Comparison of ENCODE assay signal across 20 cellular contexts in genomic region chr11:48098024-48098423, GRCh38.
A peak's percentile ranks its signal among the peaks of the same experiment; 100 is the strongest.
DNase-seq lines count a peak whose midpoint lies in the region; ATAC-seq, FAIRE-seq and TF ChIP-seq lines count a peak whose summit lies in the region.
"Had no signal": no experiment of that assay in that cellular context is flagged by ENCODE, and none has a peak within 500 bp of the region (broad histone marks: within the 10 kb centered on the region; RNA-seq: fewer than 3 reads in every experiment).

No MANE protein-coding gene starts in this region.

- intact Hi-C loops in K562 (cut with micrococcal nuclease) = no loop called here

- H2AFZ ChIP-seq in Karpas-422 (ENCODE audit: low read length) (no peak overlapping the region), K562 (ENCODE audit: low read depth, low read length) (no peak overlapping the region)

- ATAC-seq in K562 = 0 out of 3 replicates have a peak, but pooled peaks have one; percentile 13
- no peak for ATAC-seq in stimulated activated effector memory CD8-positive, alpha-beta T cell treated with anti-CD3 and anti-CD28 coated beads, Interleukin-12 subunit alpha, Interleukin-12 subunit beta, amount 100 ng/mL, for 72 hours
- no peak for ATAC-seq in GM19035 (IDR thresholded peaks at IDR 0.05; ENCODE audit: unreplicated experiment)
- no peak for ATAC-seq in T-cell (replicated peaks in 1 of 4)
- ATAC-seq: Panc1 had no signal

- no peak overlapping the region for H3K4me3 Mint-ChIP-seq in activated naive CD4-positive, alpha-beta T cell treated with anti-CD3 and anti-CD28 coated beads, Interleukin-2, amount 50 U/mL, for 24 hours
- H3K4me3 Mint-ChIP-seq in activated naive CD4-positive, alpha-beta T cell treated with anti-CD3 and anti-CD28 coated beads, Interleukin-2, amount 10 ng/mL, durations not matched to agents 7 days and 5 days = no peak overlapping the region
- no peak overlapping the region for H3K4me3 Mint-ChIP-seq in stimulated activated effector memory CD8-positive, alpha-beta T cell treated with anti-CD3 and anti-CD28 coated beads, Interleukin-12 subunit alpha, Interleukin-12 subunit beta, amount 100 ng/mL, for 72 hours
- no peak overlapping the region for H3K4me3 Mint-ChIP-seq in T-cell
- H3K4me3 Mint-ChIP-seq: CD8-positive, alpha-beta memory T cell had no signal

- peaks cover 96% of the 10 kb centered on the region for H3K4me1 ChIP-seq in Karpas-422 (ENCODE audit: low read length)
- H3K4me1 ChIP-seq in K562 (replicated peaks in 1 of 2; ENCODE audit: control insufficient read depth in 2 of 2, insufficient read depth in 2 of 2, low read length in 2 of 2) = peaks cover 11 to 15% of the 10 kb centered on the region in 2 experiments; a peak in 4 of 5 replicates

- H3K9me1 ChIP-seq in K562 (ENCODE audit: control insufficient read depth, insufficient read depth, low read length) = no peaks in the 10 kb centered on the region

- H3K4me2 ChIP-seq in Karpas-422 (ENCODE audit: low read depth, low read length, poor library complexity, severe bottlenecking) (peak overlapping the region; percentile 27), K562 (ENCODE audit: insufficient read depth, low read length) (no peak overlapping the region)
- H3K4me2 ChIP-seq: BLaER1 had no signal

- POLR2A ChIA-PET in K562 (lab: Yijun Ruan, JAX) = interaction anchor here (0.6 kb wide), 1 partner anchor 36 kb away, joined by 3 read pairs; no protein-coding TSS in a partner anchor
- POLR2A ChIA-PET in T-cell (lab: Charles Lee) = no interaction called here

- peaks cover 78% of the 10 kb centered on the region for H3K4me1 Mint-ChIP-seq in activated naive CD4-positive, alpha-beta T cell treated with anti-CD3 and anti-CD28 coated beads, Interleukin-2, amount 50 U/mL, for 24 hours
- H3K4me1 Mint-ChIP-seq in activated naive CD4-positive, alpha-beta T cell treated with anti-CD3 and anti-CD28 coated beads, Interleukin-2, amount 10 ng/mL, durations not matched to agents 7 days and 5 days = peaks cover 67% of the 10 kb centered on the region
- H3K4me1 Mint-ChIP-seq in stimulated activated effector memory CD8-positive, alpha-beta T cell treated with anti-CD3 and anti-CD28 coated beads, Interleukin-12 subunit alpha, Interleukin-12 subunit beta, amount 100 ng/mL, for 72 hours = peaks cover 76% of the 10 kb centered on the region
- peaks cover 63 to 75% (median 65%) of the 10 kb centered on the region in 3 donors for H3K4me1 Mint-ChIP-seq in T-cell

- TF ChIP-seq CTCF in K562 (IDR thresholded peaks at IDR 0.05 in 2 of 3, conservative IDR thresholded peaks at IDR 0.05 in 1 of 3; ENCODE audit: insufficient read depth in 2 of 3, low read depth in 1 of 3, low read length in 3 of 3) = no peak

- WGBS in K562 (ENCODE audit: insufficient coverage, low coverage, missing lambda C conversion rate) = 50% methylated on average over 6 of the region's 6 CpGs

- no peak for DNase-seq in activated naive CD4-positive, alpha-beta T cell treated with anti-CD3 and anti-CD28 coated beads, Interleukin-2, amount 10 ng/mL, durations not matched to agents 7 days and 5 days
- DNase-seq in Karpas-422 = peak; percentile 49
- DNase-seq in K562 (ENCODE audit: extremely low read depth in 1 of 4, low spot score in 3 of 4) = no peak
- DNase-seq in stimulated activated effector memory CD8-positive, alpha-beta T cell treated with anti-CD3 and anti-CD28 coated beads, Interleukin-12 subunit alpha, Interleukin-12 subunit beta, amount 100 ng/mL, for 72 hours (ENCODE audit: low spot score in 2 of 2) = no peak
- no peak for DNase-seq in T-cell
- no peak for DNase-seq in stimulated activated CD4-positive, alpha-beta T cell treated with anti-CD3 and anti-CD28 coated beads, Interleukin-2, amount 100 ng/mL, for 48 hours
- DNase-seq: CD8-positive, alpha-beta memory T cell; DMS79; HCEC 1CT; KBM-7; NCI-H1436; NCI-H2029; NCI-H2171 treated with DMSO at 0.1 percent for 48 hours; NCI-H446 treated with DMSO at 0.1 percent for 48 hours; NCI-H748 treated with DMSO at 0.1 percent for 48 hours had no signal

- peak overlapping the region; percentile 99 for H3K27ac ChIP-seq in Karpas-422 (ENCODE audit: low read length)
- no peak overlapping the region for H3K27ac ChIP-seq in K562 (ENCODE audit: extremely low read depth, low read depth, low read length)
- H3K27ac ChIP-seq: BLaER1 had no signal

- no peak for TF ChIP-seq RAD21 in K562 (CRISPR knock-in tag; conservative IDR thresholded peaks at IDR 0.05 in 1 of 2, IDR thresholded peaks at IDR 0.05 in 1 of 2)

- no peak overlapping the region for H3K4me3 ChIP-seq in Karpas-422 (ENCODE audit: low read length)
- H3K4me3 ChIP-seq in K562 = no peak overlapping the region
- H3K4me3 ChIP-seq: BLaER1 had no signal

- in situ Hi-C loops in K562 (cut with MboI) = no loop called here

- H3K36me3 ChIP-seq in Karpas-422 (ENCODE audit: insufficient read depth, low read length) (no peaks in the 10 kb centered on the region), K562 (ENCODE audit: control insufficient read depth, insufficient read depth, low read length) (no peaks in the 10 kb centered on the region)
- H3K36me3 ChIP-seq: BLaER1 had no signal

- H4K20me1 ChIP-seq in Karpas-422 (ENCODE audit: insufficient read depth, low read depth, low read length) (no peaks in the 10 kb centered on the region), K562 (replicated peaks; ENCODE audit: control insufficient read depth, insufficient read depth, low read length) (peaks cover 10% of the 10 kb centered on the region; the same call in 1 of the 2 replicates)
- H4K20me1 ChIP-seq: BLaER1 had no signal

- H3K27me3 Mint-ChIP-seq in activated naive CD4-positive, alpha-beta T cell treated with anti-CD3 and anti-CD28 coated beads, Interleukin-2, amount 50 U/mL, for 24 hours = no peaks in the 10 kb centered on the region
- H3K27me3 Mint-ChIP-seq in activated naive CD4-positive, alpha-beta T cell treated with anti-CD3 and anti-CD28 coated beads, Interleukin-2, amount 10 ng/mL, durations not matched to agents 7 days and 5 days = no peaks in the 10 kb centered on the region
- no peaks in the 10 kb centered on the region for H3K27me3 Mint-ChIP-seq in T-cell
- H3K27me3 Mint-ChIP-seq: CD8-positive, alpha-beta memory T cell had no signal

- no peaks in the 10 kb centered on the region for H3K9me2 ChIP-seq in Karpas-422 (replicated peaks; ENCODE audit: insufficient read depth, low read length)

- H3K9me3 ChIP-seq in Karpas-422 (ENCODE audit: low read length) = no peaks in the 10 kb centered on the region
- no peaks in the 10 kb centered on the region for H3K9me3 ChIP-seq in K562 (replicated peaks; ENCODE audit: control insufficient read depth, insufficient read depth, low read depth, low read length)
- H3K9me3 ChIP-seq: BLaER1 had no signal

- H3K27ac Mint-ChIP-seq in activated naive CD4-positive, alpha-beta T cell treated with anti-CD3 and anti-CD28 coated beads, Interleukin-2, amount 50 U/mL, for 24 hours = peak overlapping the region; percentile 79
- no peak overlapping the region for H3K27ac Mint-ChIP-seq in activated naive CD4-positive, alpha-beta T cell treated with anti-CD3 and anti-CD28 coated beads, Interleukin-2, amount 10 ng/mL, durations not matched to agents 7 days and 5 days
- peak overlapping the region; percentile 83 for H3K27ac Mint-ChIP-seq in stimulated activated effector memory CD8-positive, alpha-beta T cell treated with anti-CD3 and anti-CD28 coated beads, Interleukin-12 subunit alpha, Interleukin-12 subunit beta, amount 100 ng/mL, for 72 hours
- H3K27ac Mint-ChIP-seq in T-cell = no peak overlapping the region

- H3K79me2 ChIP-seq in Karpas-422 (ENCODE audit: low read length) (peaks cover 77% of the 10 kb centered on the region), K562 (ENCODE audit: control insufficient read depth, insufficient read depth, low read length) (no peaks in the 10 kb centered on the region)

- H3K9me3 Mint-ChIP-seq in activated naive CD4-positive, alpha-beta T cell treated with anti-CD3 and anti-CD28 coated beads, Interleukin-2, amount 50 U/mL, for 24 hours = no peaks in the 10 kb centered on the region
- H3K9me3 Mint-ChIP-seq in activated naive CD4-positive, alpha-beta T cell treated with anti-CD3 and anti-CD28 coated beads, Interleukin-2, amount 10 ng/mL, durations not matched to agents 7 days and 5 days = no peaks in the 10 kb centered on the region
- H3K9me3 Mint-ChIP-seq in stimulated activated effector memory CD8-positive, alpha-beta T cell treated with anti-CD3 and anti-CD28 coated beads, Interleukin-12 subunit alpha, Interleukin-12 subunit beta, amount 100 ng/mL, for 72 hours = no peaks in the 10 kb centered on the region
- H3K9me3 Mint-ChIP-seq in T-cell = no peaks in the 10 kb centered on the region
- H3K9me3 Mint-ChIP-seq: CD8-positive, alpha-beta memory T cell had no signal

- TF ChIP-seq EP300 in K562 (IDR thresholded peaks at IDR 0.05; ENCODE audit: low read length) = no peak

- BruUV-seq in K562 (replicated peaks; lab: Mats Ljungman, UMichigan) = no TSS peak

- CTCF ChIA-PET in activated naive CD4-positive, alpha-beta T cell treated with anti-CD3 and anti-CD28 coated beads, Interleukin-2, amount 10 ng/mL, durations not matched to agents 7 days and 5 days (lab: Charles Lee) = interaction anchor here (0.6 to 1.3 kb wide), 2 partner anchors 22 to 163 kb away, joined by 3 to 5 read pairs; no protein-coding TSS in a partner anchor
- CTCF ChIA-PET in K562 (lab: Yijun Ruan, JAX; ENCODE audit: low intra/inter-chr PET ratio) (no interaction called here), T-cell (lab: Charles Lee) (interaction anchor here in 1 of 2 donors (0.6 to 0.7 kb wide), 2 partner anchors 162 to 1453 kb away, joined by 3 to 7 read pairs; no protein-coding TSS in a partner anchor)

- peaks cover 3% of the 10 kb centered on the region for H3K36me3 Mint-ChIP-seq in activated naive CD4-positive, alpha-beta T cell treated with anti-CD3 and anti-CD28 coated beads, Interleukin-2, amount 50 U/mL, for 24 hours
- peaks cover 35% of the 10 kb centered on the region for H3K36me3 Mint-ChIP-seq in activated naive CD4-positive, alpha-beta T cell treated with anti-CD3 and anti-CD28 coated beads, Interleukin-2, amount 10 ng/mL, durations not matched to agents 7 days and 5 days
- H3K36me3 Mint-ChIP-seq in stimulated activated effector memory CD8-positive, alpha-beta T cell treated with anti-CD3 and anti-CD28 coated beads, Interleukin-12 subunit alpha, Interleukin-12 subunit beta, amount 100 ng/mL, for 72 hours = peaks cover 24% of the 10 kb centered on the region
- H3K36me3 Mint-ChIP-seq in T-cell = no peaks in the 10 kb centered on the region

- no peaks in the 10 kb centered on the region for H3K27me3 ChIP-seq in Karpas-422 (ENCODE audit: low read length)
- H3K27me3 ChIP-seq in K562 (ENCODE audit: control insufficient read depth in 2 of 2, insufficient read depth in 2 of 2, low read length in 2 of 2) = no peaks in the 10 kb centered on the region
- H3K27me3 ChIP-seq: BLaER1 had no signal

- H3K9ac ChIP-seq in Karpas-422 (ENCODE audit: low read length) = peak overlapping the region; percentile 55
- H3K9ac ChIP-seq in K562 (ENCODE audit: insufficient read depth in 1 of 2, low read depth in 2 of 2, low read length in 2 of 2) = no peak overlapping the region
- H3K9ac ChIP-seq: BLaER1 had no signal

- no peak for FAIRE-seq in K562 (lab: Jason Lieb, UNC)
- FAIRE-seq: D721Med had no signal

- TF ChIP-seq POLR2A in K562 (conservative IDR thresholded peaks at IDR 0.05) = no peak

TF ChIP-seq in K562, 482 proteins besides CTCF, POLR2A, EP300 and RAD21 (continues in another document):
- no peak for TF ChIP-seq SIRT6 (IDR thresholded peaks at IDR 0.05; ENCODE audit: low read depth, low read length)
- TF ChIP-seq ZNF644 (tag; IDR thresholded peaks at IDR 0.05; ENCODE audit: low read depth) = no peak
- TF ChIP-seq MAFG (tag; conservative IDR thresholded peaks at IDR 0.05) = peak; percentile 96

Comparison
In these comparisons a context has a peak if more than half of its experiments do, and no peak if none do; other contexts are left out.
1. H3K27ac Mint-ChIP-seq: peak in activated naive CD4-positive, alpha-beta T cell treated with anti-CD3 and anti-CD28 coated beads, Interleukin-2, amount 50 U/mL, for 24 hours (single experiment) and stimulated activated effector memory CD8-positive, alpha-beta T cell treated with anti-CD3 and anti-CD28 coated beads, Interleukin-12 subunit alpha, Interleukin-12 subunit beta, amount 100 ng/mL, for 72 hours (single experiment); none in activated naive CD4-positive, alpha-beta T cell treated with anti-CD3 and anti-CD28 coated beads, Interleukin-2, amount 10 ng/mL, durations not matched to agents 7 days and 5 days (single experiment) and T-cell (0 of 2).